Comparison of ENCODE assay signal across 8 cellular contexts in the genomic region with DNA sequence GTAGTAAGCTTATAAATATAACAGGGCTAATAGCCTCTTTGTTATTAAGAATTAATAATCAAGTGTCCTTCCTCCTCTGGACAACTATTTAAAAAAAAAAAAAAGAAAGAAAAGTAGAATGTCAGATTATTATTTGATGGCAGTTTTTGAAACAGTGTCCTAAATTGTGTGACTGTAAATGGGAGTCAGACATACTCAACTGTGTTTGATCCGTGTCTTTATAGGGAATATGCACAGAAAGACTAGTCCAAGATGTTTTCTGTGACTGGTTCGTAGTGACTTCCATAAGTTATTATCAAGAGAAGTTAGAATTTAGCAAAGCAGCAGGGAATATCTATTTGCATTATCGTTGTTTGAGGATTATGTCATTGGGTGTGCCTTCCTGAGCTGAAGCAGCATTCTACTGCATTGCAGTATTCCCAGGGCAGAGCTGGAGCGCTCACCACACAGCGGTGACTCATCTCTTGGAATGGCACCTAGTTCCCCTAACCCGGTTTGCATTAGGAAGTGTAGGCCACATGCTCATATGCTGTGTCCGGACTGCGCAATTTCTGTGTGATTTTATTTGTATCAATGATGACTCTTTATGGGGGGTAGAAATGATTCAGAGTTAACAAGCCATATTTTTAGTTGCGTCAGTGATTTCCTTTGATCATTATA. TPM values are rescaled to one million over a fixed set of nuclear protein-coding genes. Genes with fewer than 3 reads are reported as not detected.
DNase-seq lines count a peak whose midpoint lies in the region; ATAC-seq lines count a peak whose summit lies in the region.

No MANE protein-coding gene starts in this region.

- H3K27ac ChIP-seq in epithelial cell of prostate: peak overlapping the region; percentile 95

- DNase-seq in NCI-H510A treated with DMSO at 0.1 percent for 48 hours (lab: John Stamatoyannopoulos, UW) (peak; percentile 9), NCI-H510A (lab: John Stamatoyannopoulos, UW) (no peak), RPMI7951 (ENCODE audit: low read depth) (peak; percentile 97), epithelial cell of prostate (ENCODE audit: low read depth, low spot score) (peak; percentile 95), mucosa of gallbladder (ENCODE audit: low spot score) (peak; percentile 92), NCI-H774 (lab: John Stamatoyannopoulos, UW) (no peak)

- ATAC-seq in GM21515 (IDR thresholded peaks at IDR 0.05; ENCODE audit: unreplicated experiment) (no peak), HG02870 (IDR thresholded peaks at IDR 0.05; ENCODE audit: unreplicated experiment) (no peak)

RNA-seq across cellular contexts. Expression of gene DYNC1H1, which starts 7.9 kb away (rescaled TPM):
- 167 and 171 TPM in 2 replicates for total RNA-seq in RPMI7951 (2014; rRNA removed; shearing (Covaris generic))
- total RNA-seq in mucosa of gallbladder: 485 TPM

Comparison
In these comparisons a context has a peak if more than half of its experiments do, and no peak if none do; other contexts are left out.
1. DNase-seq: peak in NCI-H510A treated with DMSO at 0.1 percent for 48 hours (single experiment), RPMI7951 (single experiment), epithelial cell of prostate (single experiment) and mucosa of gallbladder (single experiment); none in NCI-H510A (single experiment) and NCI-H774 (single experiment).